17 cellular contexts compared by ENCODE assay signal in the genomic region with DNA sequence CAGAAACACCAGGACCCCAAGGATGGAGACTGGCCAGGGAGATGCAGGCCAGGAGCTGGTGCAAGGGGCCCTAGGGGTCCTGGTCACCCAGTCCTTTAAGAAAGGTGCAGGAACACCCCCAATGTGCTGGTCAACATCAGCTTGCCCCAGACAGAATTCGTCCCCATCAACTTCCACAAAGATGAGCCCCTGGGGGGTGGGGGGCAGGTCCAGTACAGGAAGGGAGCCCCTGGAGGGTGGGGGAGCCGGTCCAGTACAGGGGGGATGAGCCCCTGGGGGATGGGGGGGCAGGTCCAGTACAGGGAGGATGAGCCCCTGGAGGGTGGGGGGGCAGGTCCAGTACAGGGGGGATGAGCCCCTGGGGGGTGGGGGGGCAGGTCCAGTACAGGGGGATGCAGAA.
DNase-seq lines count a peak whose midpoint lies in the region; ATAC-seq and TF ChIP-seq lines count a peak whose summit lies in the region.
"Had no signal": no experiment of that assay in that cellular context is flagged by ENCODE, and none has a peak within 500 bp of the region (broad histone marks: within the 10 kb centered on the region; RNA-seq: fewer than 3 reads in every experiment).

No MANE protein-coding gene starts in this region.

- TF ChIP-seq CTCF in coronary artery (IDR thresholded peaks at IDR 0.05) (no peak), sigmoid colon (IDR thresholded peaks at IDR 0.05) (no peak)

- WGBS in right cardiac atrium: 75% methylated on average over 2 of the region's 2 CpGs
- no CpG with 5 or more reads among the region's 2 CpGs for WGBS in neuronal stem cell (ENCODE audit: extremely low coverage in 2 of 2, insufficient read length in 2 of 2, insufficient replicate concordance in 1 of 2), 2 donors
- 72 to 80% methylated on average over 2 of the region's 2 CpGs for WGBS in sigmoid colon, 2 donors

- no peaks in the 10 kb centered on the region for H3K4me1 ChIP-seq in right cardiac atrium (ENCODE audit: control insufficient read depth, insufficient read depth, low read length)
- peaks cover 0 to 10% of the 10 kb centered on the region in 2 donors for H3K4me1 ChIP-seq in neuronal stem cell (ENCODE audit: control insufficient read depth in 2 of 2, insufficient read depth in 1 of 2, low read depth in 1 of 2, low read length in 2 of 2)
- H3K4me1 ChIP-seq in sigmoid colon: no peaks in the 10 kb centered on the region

- H4K8ac ChIP-seq in neuronal stem cell (ENCODE audit: low read depth, low read length): no peak overlapping the region

- no peak overlapping the region for H3K4ac ChIP-seq in neuronal stem cell (ENCODE audit: low read length)

- TF ChIP-seq EP300 in sigmoid colon (IDR thresholded peaks at IDR 0.05): no peak

- H3K4me3 ChIP-seq in right cardiac atrium (ENCODE audit: low read length) (no peak overlapping the region), coronary artery (no peak overlapping the region), neuronal stem cell (ENCODE audit: low read length in 2 of 2) (no peak overlapping the region), sigmoid colon (no peak overlapping the region)
- H3K4me3 ChIP-seq: BLaER1, GM12878, HAP-1 had no signal

- peak overlapping the region; percentile 33 for H2AK5ac ChIP-seq in neuronal stem cell (ENCODE audit: low read depth, low read length)

- no peaks in the 10 kb centered on the region for H3K79me1 ChIP-seq in neuronal stem cell (ENCODE audit: low read depth, low read length)

- H3K4me2 ChIP-seq in neuronal stem cell (ENCODE audit: insufficient read depth, low read length, poor library complexity, severe bottlenecking): no peak overlapping the region
- H3K4me2 ChIP-seq: BLaER1 had no signal

- intact Hi-C loops in cardiac septum (cut with DNase I): no loop called here
- intact Hi-C loops in right cardiac atrium (cut with DNase I): no loop called here
- intact Hi-C loops in sigmoid colon (cut with DNase I): no loop called here

- H3K14ac ChIP-seq in neuronal stem cell (ENCODE audit: low read length): no peak overlapping the region

- no peak overlapping the region for H3K23ac ChIP-seq in neuronal stem cell (ENCODE audit: low read depth, low read length, poor library complexity)

- ATAC-seq in right cardiac atrium (no peak), HG02870 (IDR thresholded peaks at IDR 0.05; ENCODE audit: unreplicated experiment) (no peak)
- ATAC-seq: GM12878 had no signal

- DNase-seq in cardiac septum (ENCODE audit: low spot score) (peak; percentile 29), right cardiac atrium (no peak), coronary artery (ENCODE audit: low spot score) (peak; percentile 45), neuronal stem cell (ENCODE audit: low spot score) (no peak), sigmoid colon (no peak), kidney glomerular epithelial cell (lab: John Stamatoyannopoulos, UW) (no peak)
- DNase-seq: 8988T; Calu3; CD4-positive, alpha-beta memory T cell; DMS 273 treated with DMSO at 0.1 percent for 48 hours; DMS53; DND-41; EL had no signal

- no peak overlapping the region for H3K9ac ChIP-seq in neuronal stem cell (ENCODE audit: low read depth, low read length, poor library complexity)
- H3K9ac ChIP-seq: BLaER1 had no signal

- H2BK5ac ChIP-seq in neuronal stem cell (ENCODE audit: low read length): peak overlapping the region; percentile 45

- H3K18ac ChIP-seq in neuronal stem cell (ENCODE audit: low read length): no peak overlapping the region

- H2AFZ ChIP-seq in neuronal stem cell (ENCODE audit: low read length): no peak overlapping the region

- no peak overlapping the region for H2BK15ac ChIP-seq in neuronal stem cell (ENCODE audit: low read length)

- H3K9me3 ChIP-seq in right cardiac atrium (ENCODE audit: control insufficient read depth, low read length): no peaks in the 10 kb centered on the region
- H3K9me3 ChIP-seq in neuronal stem cell (replicated peaks in 1 of 2; ENCODE audit: control insufficient read depth in 2 of 2, insufficient read depth in 1 of 2, low read depth in 1 of 2, low read length in 2 of 2): no peaks in the 10 kb centered on the region
- H3K9me3 ChIP-seq in sigmoid colon: no peaks in the 10 kb centered on the region
- H3K9me3 ChIP-seq: HAP-1 had no signal

- H2BK120ac ChIP-seq in neuronal stem cell (ENCODE audit: low read depth, low read length): no peak overlapping the region

- no peak for TF ChIP-seq POLR2A in sigmoid colon (IDR thresholded peaks at IDR 0.05)

- H3K36me3 ChIP-seq in neuronal stem cell (replicated peaks in 1 of 2; ENCODE audit: control insufficient read depth in 2 of 2, insufficient read depth in 2 of 2, low read length in 2 of 2) (no peaks in the 10 kb centered on the region), sigmoid colon (no peaks in the 10 kb centered on the region)
- H3K36me3 ChIP-seq: BLaER1, HAP-1 had no signal

- H3K27ac ChIP-seq in right cardiac atrium (ENCODE audit: low read length) (no peak overlapping the region), coronary artery (no peak overlapping the region), neuronal stem cell (replicated peaks; ENCODE audit: low read length) (no peak overlapping the region), sigmoid colon (no peak overlapping the region)
- H3K27ac ChIP-seq: BLaER1 had no signal

- H4K91ac ChIP-seq in neuronal stem cell (ENCODE audit: low read depth, low read length, poor library complexity): no peak overlapping the region

- H3K27me3 ChIP-seq in right cardiac atrium (ENCODE audit: control insufficient read depth, insufficient read depth): no peaks in the 10 kb centered on the region
- peaks cover 0 to 30% (median 0%) of the 10 kb centered on the region in 3 experiments for H3K27me3 ChIP-seq in neuronal stem cell (ENCODE audit: control insufficient read depth in 3 of 3, insufficient read depth in 3 of 3, low read depth in 1 of 3, low read length in 3 of 3)
- peaks cover 8 to 86% (median 9%) of the 10 kb centered on the region in 3 donors for H3K27me3 ChIP-seq in sigmoid colon
- H3K27me3 ChIP-seq: BLaER1 had no signal

- H2BK12ac ChIP-seq in neuronal stem cell (ENCODE audit: low read length): no peak overlapping the region

Comparison
In these comparisons a context has a peak if more than half of its experiments do, and no peak if none do; other contexts are left out.
1. DNase-seq: peak in cardiac septum (single experiment) and coronary artery (single experiment); none in right cardiac atrium (0 of 3), neuronal stem cell (single experiment), sigmoid colon (single experiment) and kidney glomerular epithelial cell (single experiment).